Comparison of ENCODE assay signal across 1 cellular context in genomic region chr1:9875636-9876000, GRCh38.
TF ChIP-seq lines count a peak whose summit lies in the region.

No MANE protein-coding gene starts in this region.

TF ChIP-seq in K562, 482 proteins besides CTCF, POLR2A, EP300 and RAD21:
- no peak for TF ChIP-seq POLR2AphosphoS5 (IDR thresholded peaks at IDR 0.05; ENCODE audit: control insufficient read depth, insufficient read depth, low read depth, low read length)
- TF ChIP-seq, protein P1, sequence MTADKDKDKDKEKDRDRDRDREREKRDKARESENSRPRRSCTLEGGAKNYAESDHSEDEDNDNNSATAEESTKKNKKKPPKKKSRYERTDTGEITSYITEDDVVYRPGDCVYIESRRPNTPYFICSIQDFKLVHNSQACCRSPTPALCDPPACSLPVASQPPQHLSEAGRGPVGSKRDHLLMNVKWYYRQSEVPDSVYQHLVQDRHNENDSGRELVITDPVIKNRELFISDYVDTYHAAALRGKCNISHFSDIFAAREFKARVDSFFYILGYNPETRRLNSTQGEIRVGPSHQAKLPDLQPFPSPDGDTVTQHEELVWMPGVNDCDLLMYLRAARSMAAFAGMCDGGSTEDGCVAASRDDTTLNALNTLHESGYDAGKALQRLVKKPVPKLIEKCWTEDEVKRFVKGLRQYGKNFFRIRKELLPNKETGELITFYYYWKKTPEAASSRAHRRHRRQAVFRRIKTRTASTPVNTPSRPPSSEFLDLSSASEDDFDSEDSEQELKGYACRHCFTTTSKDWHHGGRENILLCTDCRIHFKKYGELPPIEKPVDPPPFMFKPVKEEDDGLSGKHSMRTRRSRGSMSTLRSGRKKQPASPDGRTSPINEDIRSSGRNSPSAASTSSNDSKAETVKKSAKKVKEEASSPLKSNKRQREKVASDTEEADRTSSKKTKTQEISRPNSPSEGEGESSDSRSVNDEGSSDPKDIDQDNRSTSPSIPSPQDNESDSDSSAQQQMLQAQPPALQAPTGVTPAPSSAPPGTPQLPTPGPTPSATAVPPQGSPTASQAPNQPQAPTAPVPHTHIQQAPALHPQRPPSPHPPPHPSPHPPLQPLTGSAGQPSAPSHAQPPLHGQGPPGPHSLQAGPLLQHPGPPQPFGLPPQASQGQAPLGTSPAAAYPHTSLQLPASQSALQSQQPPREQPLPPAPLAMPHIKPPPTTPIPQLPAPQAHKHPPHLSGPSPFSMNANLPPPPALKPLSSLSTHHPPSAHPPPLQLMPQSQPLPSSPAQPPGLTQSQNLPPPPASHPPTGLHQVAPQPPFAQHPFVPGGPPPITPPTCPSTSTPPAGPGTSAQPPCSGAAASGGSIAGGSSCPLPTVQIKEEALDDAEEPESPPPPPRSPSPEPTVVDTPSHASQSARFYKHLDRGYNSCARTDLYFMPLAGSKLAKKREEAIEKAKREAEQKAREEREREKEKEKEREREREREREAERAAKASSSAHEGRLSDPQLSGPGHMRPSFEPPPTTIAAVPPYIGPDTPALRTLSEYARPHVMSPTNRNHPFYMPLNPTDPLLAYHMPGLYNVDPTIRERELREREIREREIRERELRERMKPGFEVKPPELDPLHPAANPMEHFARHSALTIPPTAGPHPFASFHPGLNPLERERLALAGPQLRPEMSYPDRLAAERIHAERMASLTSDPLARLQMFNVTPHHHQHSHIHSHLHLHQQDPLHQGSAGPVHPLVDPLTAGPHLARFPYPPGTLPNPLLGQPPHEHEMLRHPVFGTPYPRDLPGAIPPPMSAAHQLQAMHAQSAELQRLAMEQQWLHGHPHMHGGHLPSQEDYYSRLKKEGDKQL (CRISPR knock-in tag; IDR thresholded peaks at IDR 0.05; ENCODE audit: borderline replicate concordance): 0 out of 2 replicates have a peak, but pooled peaks have one; percentile 47
